ENCODE assay signal across 8 cellular contexts in the genomic region with DNA sequence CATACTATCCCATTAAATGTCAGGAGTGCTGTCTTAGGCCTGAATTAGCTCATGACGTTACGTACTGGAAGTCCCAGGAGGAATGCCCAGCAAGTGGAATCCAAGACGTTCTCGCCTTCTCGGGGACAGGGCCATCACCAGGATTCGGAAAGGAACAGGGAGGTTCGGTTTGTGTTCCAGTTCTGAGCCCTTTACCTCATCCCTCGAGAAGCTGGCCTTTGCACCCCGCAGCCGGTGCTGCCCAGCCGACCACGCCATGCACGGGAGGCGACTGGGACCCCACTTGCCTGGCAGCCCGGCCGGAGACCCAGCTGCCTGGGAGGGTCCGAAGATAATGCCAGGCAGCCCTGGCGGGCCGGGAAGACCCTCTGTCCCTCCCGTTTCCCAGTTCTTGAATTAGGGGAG. TPM values are rescaled to one million over a fixed set of nuclear protein-coding genes. Genes with fewer than 3 reads are reported as not detected.
A peak's percentile ranks its signal among the peaks of the same experiment; 100 is the strongest.
DNase-seq lines count a peak whose midpoint lies in the region; ATAC-seq and TF ChIP-seq lines count a peak whose summit lies in the region.

No MANE protein-coding gene starts in this region.

- H3K4me1 ChIP-seq in HUES6 (ENCODE audit: control insufficient read depth, insufficient read depth, low read length), result peaks cover 15% of the 10 kb centered on the region
- H3K4me1 ChIP-seq in stomach, result peaks cover 29 to 66% (median 51%) of the 10 kb centered on the region in 4 donors

- H3K9me3 ChIP-seq in HUES6 (ENCODE audit: control insufficient read depth, insufficient read depth, low read depth, low read length), result no peaks in the 10 kb centered on the region
- H3K9me3 ChIP-seq in stomach, result no peaks in the 10 kb centered on the region

- TF ChIP-seq EP300 in stomach (IDR thresholded peaks at IDR 0.05), result peak; percentile 86

- ATAC-seq in GM21529 (IDR thresholded peaks at IDR 0.05; ENCODE audit: unreplicated experiment) (no peak), GM21717 (IDR thresholded peaks at IDR 0.05; ENCODE audit: unreplicated experiment) (no peak)

- H3K27ac ChIP-seq in HUES6 (ENCODE audit: low read depth, low read length) (no peak overlapping the region), stomach (peak overlapping the region; percentile 73 to 97 (median 92))

- TF ChIP-seq POLR2A in stomach (IDR thresholded peaks at IDR 0.05), result no peak

- DNase-seq in cardiac fibroblast (ENCODE audit: low read depth in 2 of 2), result peak; percentile 50 to 63
- peak; percentile 45 for DNase-seq in left kidney (ENCODE audit: low read depth, low spot score)
- no peak for DNase-seq in stomach
- DNase-seq in GM19240 (ENCODE audit: insufficient read length, low spot score), result no peak
- no peak for DNase-seq in GM20000 (ENCODE audit: low spot score)

- H3K27me3 ChIP-seq in HUES6 (ENCODE audit: control insufficient read depth, insufficient read depth, low read length) (peaks cover 49% of the 10 kb centered on the region), stomach (peaks cover 0 to 34% (median 8%) of the 10 kb centered on the region in 3 donors)

- 44 to 72% (median 69%) methylated on average over 19 to 20 of the region's 20 CpGs for WGBS in stomach, 5 donors

- intact Hi-C loops in stomach (cut with DNase I; ENCODE audit: low total_unique reads), result no loop called here

- peak overlapping the region; percentile 67 for H3K9ac ChIP-seq in HUES6 (ENCODE audit: low read length)

- no peaks in the 10 kb centered on the region for H3K36me3 ChIP-seq in HUES6 (ENCODE audit: control insufficient read depth, insufficient read depth, low read length)
- H3K36me3 ChIP-seq in stomach, result no peaks in the 10 kb centered on the region

- TF ChIP-seq CTCF in cardiac fibroblast (IDR thresholded peaks at IDR 0.05; ENCODE audit: low read depth, low read length) (no peak), stomach (IDR thresholded peaks at IDR 0.05) (no peak), GM20000 (IDR thresholded peaks at IDR 0.05; ENCODE audit: extremely low read depth, missing control alignments) (no peak)

- peak overlapping the region; percentile 74 for H3K4me3 ChIP-seq in HUES6 (ENCODE audit: low read depth, low read length)
- H3K4me3 ChIP-seq in cardiac fibroblast (replicated peaks in 1 of 2; ENCODE audit: low read depth in 2 of 2, low read length in 2 of 2), result peak overlapping the region; percentile 73 to 80
- peak overlapping the region; percentile 64 to 80 (median 72) for H3K4me3 ChIP-seq in stomach

RNA-seq across cellular contexts. Expression of a gene that starts 0.8 kb away (rescaled TPM):
- 10 to 100 TPM in 4 of 5 donors, 1 to 10 TPM in 1; 4.9 to 26.8 (median 17.0) TPM for total RNA-seq in stomach
- polyA plus RNA-seq in stomach, result 1 to 10 TPM; 1.5 to 4.7 (median 3.3) TPM

Comparison
In these comparisons a context has a peak if more than half of its experiments do, and no peak if none do; other contexts are left out.
1. DNase-seq: peak in cardiac fibroblast (2 of 2) and left kidney (single experiment); none in stomach (single experiment), GM19240 (single experiment) and GM20000 (single experiment).
2. Peak in every context shown above with its lines, with median percentiles within 50 percentile points of each other: H3K4me3 ChIP-seq.